13 cellular contexts compared by ENCODE assay signal in the genomic region with DNA sequence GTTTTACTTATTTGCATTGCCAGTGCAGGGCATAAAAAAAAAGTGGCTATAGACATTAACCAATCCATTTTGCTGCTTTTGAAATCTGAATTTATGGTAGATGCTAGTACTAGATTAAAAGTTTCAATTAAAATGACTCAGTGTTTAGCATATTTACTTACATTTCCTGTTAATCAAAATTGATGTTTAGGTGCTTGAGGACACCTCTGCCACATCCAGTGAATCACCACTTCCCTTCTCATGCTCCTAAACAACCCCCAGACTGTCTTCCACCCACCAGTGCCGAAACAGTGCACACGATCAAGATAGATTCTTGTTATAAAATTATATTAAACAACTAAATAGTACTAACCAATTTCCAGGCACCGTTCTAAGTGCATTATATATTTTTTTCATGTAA. TPM values are rescaled to one million over a fixed set of nuclear protein-coding genes. Genes with fewer than 3 reads are reported as not detected.
A peak's percentile ranks its signal among the peaks of the same experiment; 100 is the strongest.
DNase-seq lines count a peak whose midpoint lies in the region; ATAC-seq and TF ChIP-seq lines count a peak whose summit lies in the region.
"Had no signal": no experiment of that assay in that cellular context is flagged by ENCODE, and none has a peak within 500 bp of the region (broad histone marks: within the 10 kb centered on the region; RNA-seq: fewer than 3 reads in every experiment).

No MANE protein-coding gene starts in this region.

- TF ChIP-seq CTCF in HFFc6 (IDR thresholded peaks at IDR 0.05) (no peak), neural progenitor cell (IDR thresholded peaks at IDR 0.05) (no peak), heart left ventricle (IDR thresholded peaks at IDR 0.05) (no peak), GM10266 (IDR thresholded peaks at IDR 0.05; ENCODE audit: control insufficient read depth, insufficient read depth, low read depth, missing control alignments) (no peak)

- H3K27ac ChIP-seq in cingulate gyrus (ENCODE audit: low read depth, low read length) (peak overlapping the region; percentile 81), neural progenitor cell (no peak overlapping the region), heart left ventricle (no peak overlapping the region)
- H3K27ac ChIP-seq: esophagus squamous epithelium had no signal

- H3K36me3 ChIP-seq in neural progenitor cell (no peaks in the 10 kb centered on the region), heart left ventricle (no peaks in the 10 kb centered on the region)
- H3K36me3 ChIP-seq: esophagus squamous epithelium had no signal

- H3K27ac Mint-ChIP-seq in HFFc6: no peak overlapping the region
- H3K27ac Mint-ChIP-seq in neural progenitor cell: no peak overlapping the region
- H3K27ac Mint-ChIP-seq: activated naive CD4-positive, alpha-beta T cell treated with anti-CD3 and anti-CD28 coated beads, Interleukin-2, amount 50 U/mL, for 72 hours; memory B cell had no signal

- H3K4me1 ChIP-seq in neural progenitor cell (peaks cover 6% of the 10 kb centered on the region), heart left ventricle (peaks cover 0 to 13% (median 0%) of the 10 kb centered on the region in 12 donors)

- 85 to 89% (median 88%) methylated on average over 3 of the region's 3 CpGs for WGBS in heart left ventricle, 4 donors

- no peak for TF ChIP-seq POLR2A in heart left ventricle (IDR thresholded peaks at IDR 0.05)

- peaks cover 34% of the 10 kb centered on the region for H3K27me3 Mint-ChIP-seq in activated T-cell treated with anti-CD3 and anti-CD28 coated beads, Interleukin-2, amount 50 U/mL, for 4 hours (ENCODE audit: low read depth)
- H3K27me3 Mint-ChIP-seq in HFFc6 (ENCODE audit: insufficient read depth) (no peaks in the 10 kb centered on the region; the same call in 1 of the 2 replicates), neural progenitor cell (ENCODE audit: insufficient read depth, low read depth) (peaks cover 4% of the 10 kb centered on the region)

- H3K4me2 ChIP-seq in neural progenitor cell: no peak overlapping the region

- H4K20me1 ChIP-seq in neural progenitor cell (ENCODE audit: low read depth): no peaks in the 10 kb centered on the region

- no peaks in the 10 kb centered on the region for H3F3A ChIP-seq in neural progenitor cell (ENCODE audit: low read depth)

- H3K9me3 Mint-ChIP-seq in activated T-cell treated with anti-CD3 and anti-CD28 coated beads, Interleukin-2, amount 50 U/mL, for 4 hours: no peaks in the 10 kb centered on the region
- H3K9me3 Mint-ChIP-seq in HFFc6 (no peaks in the 10 kb centered on the region), neural progenitor cell (no peaks in the 10 kb centered on the region)
- H3K9me3 Mint-ChIP-seq: activated naive CD4-positive, alpha-beta T cell treated with anti-CD3 and anti-CD28 coated beads, Interleukin-2, amount 50 U/mL, for 72 hours had no signal

- H3K36me3 Mint-ChIP-seq in activated T-cell treated with anti-CD3 and anti-CD28 coated beads, Interleukin-2, amount 50 U/mL, for 4 hours (ENCODE audit: insufficient read depth): no peaks in the 10 kb centered on the region
- H3K36me3 Mint-ChIP-seq in HFFc6 (ENCODE audit: low read depth) (no peaks in the 10 kb centered on the region), neural progenitor cell (no peaks in the 10 kb centered on the region)
- H3K36me3 Mint-ChIP-seq: activated naive CD4-positive, alpha-beta T cell treated with anti-CD3 and anti-CD28 coated beads, Interleukin-2, amount 50 U/mL, for 72 hours; memory B cell had no signal

- H3K4me3 ChIP-seq in neural progenitor cell (no peak overlapping the region), heart left ventricle (no peak overlapping the region)

- no peaks in the 10 kb centered on the region for H3K9me3 ChIP-seq in neural progenitor cell (ENCODE audit: low read depth)
- no peaks in the 10 kb centered on the region for H3K9me3 ChIP-seq in heart left ventricle
- H3K9me3 ChIP-seq: esophagus squamous epithelium had no signal

- no peak for DNase-seq in activated T-cell treated with anti-CD3 and anti-CD28 coated beads, Interleukin-2, amount 50 U/mL, for 4 hours
- no peak for DNase-seq in activated T-cell treated with anti-CD3 and anti-CD28 coated beads, Interleukin-2, amount 50 U/mL, for 48 hours
- no peak for DNase-seq in HFFc6
- no peak for DNase-seq in neural progenitor cell (ENCODE audit: low spot score)
- DNase-seq in heart left ventricle: no peak
- DNase-seq in NCI-H2107 treated with DMSO at 0.1 percent for 48 hours (lab: John Stamatoyannopoulos, UW; ENCODE audit: unreplicated experiment): no peak
- no peak for DNase-seq in GM10266 (ENCODE audit: extremely low spot score)
- DNase-seq: cerebellar nuclear complex, esophagus squamous epithelium, SW 1271 had no signal

- ATAC-seq in activated T-cell treated with anti-CD3 and anti-CD28 coated beads, Interleukin-2, amount 50 U/mL, for 4 hours: peak; percentile 72 to 77
- ATAC-seq in heart left ventricle: no peak

- no peak overlapping the region for H3K9ac ChIP-seq in neural progenitor cell

- H2AFZ ChIP-seq in neural progenitor cell (replicated peaks): no peak overlapping the region

- no peak overlapping the region for H3K4me3 Mint-ChIP-seq in activated T-cell treated with anti-CD3 and anti-CD28 coated beads, Interleukin-2, amount 50 U/mL, for 4 hours
- H3K4me3 Mint-ChIP-seq in HFFc6: peak overlapping the region; percentile 89
- peak overlapping the region; percentile 82 for H3K4me3 Mint-ChIP-seq in neural progenitor cell

- intact Hi-C loops in heart left ventricle (cut with DNase I): no loop called here

- no peaks in the 10 kb centered on the region for H3K79me2 ChIP-seq in neural progenitor cell (ENCODE audit: low read depth)

- H3K4me1 Mint-ChIP-seq in activated T-cell treated with anti-CD3 and anti-CD28 coated beads, Interleukin-2, amount 50 U/mL, for 4 hours (ENCODE audit: low read depth): peaks cover 19% of the 10 kb centered on the region
- H3K4me1 Mint-ChIP-seq in HFFc6 (ENCODE audit: low read depth) (peaks cover 31% of the 10 kb centered on the region), neural progenitor cell (peaks cover 13% of the 10 kb centered on the region)

- H3K27me3 ChIP-seq in neural progenitor cell (peaks cover 21% of the 10 kb centered on the region), heart left ventricle (peaks cover 0 to 29% (median 9%) of the 10 kb centered on the region in 9 donors)

RNA-seq across cellular contexts. Expression of a gene that starts 32.7 kb away (rescaled TPM):
- 10 to 100 TPM in 2 of 3 donors, 1 to 10 TPM in 1; 10.0 to 18.0 (median 10.8) TPM for total RNA-seq in activated T-cell treated with anti-CD3 and anti-CD28 coated beads, Interleukin-2, amount 50 U/mL, for 4 hours
- 1 to 10 TPM; 3.1 to 6.2 (median 4.4) TPM for total RNA-seq in HFFc6 (2021; fragmentation: NEBNext Ultra II Directional; extraction: Animal tissue kit (Norgen Biotek cat#: 25700))
- 48.0 and 53.6 TPM in 2 replicates for total RNA-seq in neural progenitor cell (ENCODE audit: low replicate concordance)
- total RNA-seq in heart left ventricle: 1 to 10 TPM; 2.6 to 6.9 (median 4.0) TPM
- polyA plus RNA-seq in heart left ventricle: 10 to 100 TPM in 1 of 2 donors, 1 to 10 TPM in 1; 2.7 to 15.9 TPM

RNA-seq across cellular contexts. Expression of a gene that starts 37.7 kb away (rescaled TPM):
- total RNA-seq in activated T-cell treated with anti-CD3 and anti-CD28 coated beads, Interleukin-2, amount 50 U/mL, for 4 hours: not detected
- total RNA-seq in HFFc6 (2021; fragmentation: NEBNext Ultra II Directional; extraction: Animal tissue kit (Norgen Biotek cat#: 25700)): under 1 TPM in 3 of 6 experiments, not detected in 3; 0.07 to 0.21 (median 0.14) TPM
- not detected in 2 replicates for total RNA-seq in neural progenitor cell (ENCODE audit: low replicate concordance)
- total RNA-seq in heart left ventricle: 1 to 10 TPM in 1 of 9 donors, under 1 TPM in 5, not detected in 3; 0.24 to 1.2 (median 0.39) TPM
- polyA plus RNA-seq in heart left ventricle: under 1 TPM; 0.06 to 0.11 TPM
- total RNA-seq: activated naive CD4-positive, alpha-beta T cell treated with anti-CD3 and anti-CD28 coated beads, Interleukin-2, amount 50 U/mL, for 72 hours had no signal

Comparison
In these comparisons a context has a peak if more than half of its experiments do, and no peak if none do; other contexts are left out.
1. ATAC-seq: peak in activated T-cell treated with anti-CD3 and anti-CD28 coated beads, Interleukin-2, amount 50 U/mL, for 4 hours (2 of 2); none in heart left ventricle (0 of 4).